ENCODE assay signal across 22 cellular contexts in the genomic region with DNA sequence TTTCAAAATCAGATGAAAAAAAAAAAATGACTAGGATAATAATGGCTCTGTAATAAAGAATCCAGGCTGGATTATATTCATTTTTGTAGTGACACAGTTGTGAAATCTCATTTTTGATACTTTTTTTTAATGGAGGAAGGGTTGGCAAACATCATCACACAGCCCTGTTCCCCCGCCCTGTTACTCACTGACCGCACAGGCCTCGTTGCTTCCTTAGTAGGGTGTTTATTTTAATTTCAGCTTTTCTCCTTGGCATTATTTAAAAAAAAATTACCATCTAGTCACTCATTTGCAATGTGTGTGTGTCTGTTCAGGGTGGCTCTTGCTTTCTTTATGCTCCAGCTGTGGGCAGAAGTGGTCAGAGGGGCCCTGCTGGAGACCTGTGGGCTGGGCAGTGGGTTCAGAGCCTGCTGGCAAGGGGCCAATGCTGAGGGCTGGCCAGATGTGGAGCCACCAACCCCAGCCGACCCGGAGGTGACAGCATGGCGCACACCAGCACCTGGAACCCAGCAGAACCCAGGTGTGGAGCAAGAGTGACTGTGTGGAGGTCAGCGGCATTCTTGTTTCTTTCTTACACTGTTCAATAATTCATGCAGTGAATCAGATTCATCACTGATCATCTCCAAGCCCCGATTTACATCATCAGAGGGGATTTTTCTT.
"Had no signal": no experiment of that assay in that cellular context is flagged by ENCODE, and none has a peak within 500 bp of the region (broad histone marks: within the 10 kb centered on the region; RNA-seq: fewer than 3 reads in every experiment).

No MANE protein-coding gene starts in this region.

- DNase-seq: activated CD4-positive, alpha-beta T cell treated with anti-CD3 and anti-CD28 coated beads for 4 hours; activated CD4-positive, alpha-beta T cell treated with anti-CD3 and anti-CD28 coated beads, Interleukin-2, amount 50 U/mL, for 4 hours; activated gamma-delta T cell treated with Interleukin-2 at 50 U/mL for 16 hours; activated naive CD4-positive, alpha-beta T cell treated with anti-CD3 and anti-CD28 coated beads, Interleukin-2, amount 50 U/mL, for 16 hours; activated T-cell treated with anti-CD3 and anti-CD28 coated beads for 4 hours; cortex of kidney; effector memory CD8-positive, alpha-beta T cell; erythroblast; foreskin keratinocyte; heart right ventricle; lower lobe of right lung; naive thymus-derived CD8-positive, alpha-beta T cell; right lobe of liver; stimulated activated CD4-positive, alpha-beta T cell treated with anti-CD3 and anti-CD28 coated beads, Interleukin-2, amount 100 ng/mL, for 48 hours; stimulated activated naive CD4-positive, alpha-beta T cell treated with Interleukin-2 at 50 U/mL for 16 hours; T-helper 9 cell had no signal

- H3K4me3 Mint-ChIP-seq: effector memory CD8-positive, alpha-beta T cell; naive thymus-derived CD8-positive, alpha-beta T cell; neural crest cell had no signal

- H3K4me1 ChIP-seq: foreskin keratinocyte, lower lobe of right lung, right lobe of liver had no signal

- H3K36me3 ChIP-seq: heart right ventricle, lower lobe of right lung, right lobe of liver had no signal

- H3K27me3 ChIP-seq: foreskin keratinocyte, heart right ventricle, right lobe of liver, testis had no signal

- H3K4me3 ChIP-seq: heart right ventricle, lower lobe of right lung, right lobe of liver, testis had no signal

- H3K9me3 ChIP-seq: heart right ventricle, lower lobe of right lung, right lobe of liver, testis had no signal

- H3K9me3 Mint-ChIP-seq: effector memory CD8-positive, alpha-beta T cell had no signal

- ATAC-seq: effector memory CD8-positive, alpha-beta T cell; heart right ventricle; left lobe of liver; lower lobe of right lung; naive thymus-derived CD8-positive, alpha-beta T cell; right lobe of liver had no signal

- H3K27ac ChIP-seq: foreskin keratinocyte, heart right ventricle, lower lobe of right lung, right lobe of liver, testis, VCaP had no signal

- H3K27ac Mint-ChIP-seq: effector memory CD8-positive, alpha-beta T cell; naive thymus-derived CD8-positive, alpha-beta T cell had no signal

- H3K36me3 Mint-ChIP-seq: naive thymus-derived CD8-positive, alpha-beta T cell had no signal

- H3K4me1 Mint-ChIP-seq: naive thymus-derived CD8-positive, alpha-beta T cell; neural crest cell had no signal

- FAIRE-seq: TTC549, urothelium cell line had no signal
